In the genomic region with DNA sequence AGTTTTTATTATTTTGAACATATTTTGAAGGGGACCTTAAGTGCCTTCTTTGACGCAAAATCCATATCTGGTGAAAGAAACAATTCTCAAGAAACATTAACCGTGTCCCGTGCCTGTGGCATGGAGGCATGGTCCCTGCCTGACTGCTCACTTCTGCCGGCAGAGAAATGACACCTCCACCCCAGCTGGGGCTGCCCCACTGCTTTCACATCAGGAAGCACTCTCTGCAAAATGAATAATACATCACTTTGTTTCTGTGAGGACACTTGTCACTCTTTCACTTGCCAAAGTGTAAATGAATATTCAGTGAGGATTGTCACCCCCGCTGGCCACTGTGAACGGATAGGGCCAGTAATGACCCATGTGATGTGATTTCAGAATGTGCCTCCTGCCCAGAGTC, we compare ENCODE assay signal across 33 cellular contexts. TPM values are rescaled to one million over a fixed set of nuclear protein-coding genes. Genes with fewer than 3 reads are reported as not detected.
DNase-seq lines count a peak whose midpoint lies in the region; ATAC-seq lines count a peak whose summit lies in the region.
"Had no signal": no experiment of that assay in that cellular context is flagged by ENCODE, and none has a peak within 500 bp of the region (broad histone marks: within the 10 kb centered on the region; RNA-seq: fewer than 3 reads in every experiment).

No MANE protein-coding gene starts in this region.

- DNase-seq in NCI-H2196 (lab: John Stamatoyannopoulos, UW; ENCODE audit: unreplicated experiment) (peak; percentile 51), NCI-H2196 treated with DMSO at 0.1 percent for 48 hours (lab: John Stamatoyannopoulos, UW; ENCODE audit: unreplicated experiment) (no peak), left colon (no peak), NCI-H1092 (lab: John Stamatoyannopoulos, UW) (no peak), A172 (ENCODE audit: low spot score) (no peak), 8988T (no peak)
- DNase-seq: activated CD4-positive, alpha-beta memory T cell treated with anti-CD3 and anti-CD28 coated beads, Interleukin-2, amount 10 ng/mL, durations not matched to agents 7 days and 5 days; activated CD8-positive, alpha-beta memory T cell treated with anti-CD3 and anti-CD28 coated beads, Interleukin-2, amount 50 U/mL, for 48 hours; AML-193; CD4-positive, alpha-beta T cell; DND-41; foreskin keratinocyte; GF-D8; head of caudate nucleus; islet precursor cell; MM.1S; naive B cell; right lobe of liver; SHP77; stimulated activated CD8-positive, alpha-beta memory T cell treated with anti-CD3 and anti-CD28 coated beads, Interleukin-4, amount 100 ng/mL, for 48 hours; T-helper 2 cell had no signal

- intact Hi-C loops in left colon (cut with DNase I, micrococcal nuclease): no loop called here

- ATAC-seq in GM19025 (IDR thresholded peaks at IDR 0.05; ENCODE audit: low read depth, unreplicated experiment) (peak; percentile 71), HG03432 (IDR thresholded peaks at IDR 0.05; ENCODE audit: unreplicated experiment) (peak; percentile 65), left colon (peak; percentile 44)
- ATAC-seq: A549; activated CD4-positive, CD25-positive, alpha-beta regulatory T cell treated with anti-CD3 and anti-CD28 coated beads, Interleukin-2, amount 50 U/mL, for 24 hours; foreskin keratinocyte; HCT116; Panc1; right lobe of liver had no signal

RNA-seq across cellular contexts. Expression of gene SLC24A5, which starts 31.1 kb away (rescaled TPM):
- total RNA-seq in left colon: not detected
- total RNA-seq in A172 (2014; rRNA removed; shearing (Covaris generic)): not detected in 2 replicates
- total RNA-seq: activated CD4-positive, alpha-beta memory T cell treated with anti-CD3 and anti-CD28 coated beads, Interleukin-2, amount 10 ng/mL, durations not matched to agents 7 days and 5 days; activated T-helper 1 cell treated with anti-CD3 and anti-CD28 coated beads, Interleukin-12 subunit alpha, Interleukin-12 subunit beta, Interleukin-2, Interleukin-4 antibody, amounts not matched to agents 30 ng/mL and 10 ng/mL and 1 ng/mL, durations not matched to agents 14 hours and 24 hours and 36 hours; CD4-positive, alpha-beta T cell; dermis microvascular lymphatic vessel endothelial cell; esophagus muscularis mucosa; foreskin keratinocyte; liver; prostate gland; right lobe of liver; thoracic aorta had no signal
